In genomic region chr15:62483817-62484216, GRCh38 we compare ENCODE assay signal across 19 cellular contexts.
DNase-seq lines count a peak whose midpoint lies in the region; TF ChIP-seq lines count a peak whose summit lies in the region.
"Had no signal": no experiment of that assay in that cellular context is flagged by ENCODE, and none has a peak within 500 bp of the region (broad histone marks: within the 10 kb centered on the region; RNA-seq: fewer than 3 reads in every experiment).

No MANE protein-coding gene starts in this region.

- no peak for TF ChIP-seq POLR2A in ovary (IDR thresholded peaks at IDR 0.05)

- H3K4me3 ChIP-seq in AG10803 (ENCODE audit: low read length) (no peak overlapping the region), MG63 (no peak overlapping the region), fibroblast of the aortic adventitia (ENCODE audit: low read depth, low read length) (no peak overlapping the region), ovary (no peak overlapping the region)
- H3K4me3 ChIP-seq: adrenal gland had no signal

- H3K27me3 ChIP-seq in MG63 (no peaks in the 10 kb centered on the region), ovary (no peaks in the 10 kb centered on the region)
- H3K27me3 ChIP-seq: adrenal gland had no signal

- 17 to 34% (median 22%) methylated on average over 4 of the region's 4 CpGs for WGBS in ovary, 3 donors

- TF ChIP-seq EP300 in ovary (IDR thresholded peaks at IDR 0.05): no peak

- in situ Hi-C loops in GM13977 (cut with MboI; ENCODE audit: low pct_unique_long_range_greater_than_20kb, low sequenced_read_pairs, unreplicated experiment): no loop called here

- DNase-seq in AG10803 (ENCODE audit: low read depth) (peak; percentile 76), MG63 (peak; percentile 83), fibroblast of the aortic adventitia (ENCODE audit: low read depth) (peak; percentile 83), ovary (peak in 4 of 5 donors; percentile 29 to 54 (median 39)), MV-4-11 (lab: John Stamatoyannopoulos, UW) (no peak), NCI-H1092 (lab: John Stamatoyannopoulos, UW) (no peak), GM13977 (ENCODE audit: low spot score) (no peak), mucosa of gallbladder (ENCODE audit: low spot score) (no peak)
- DNase-seq: activated CD4-positive, alpha-beta T cell treated with anti-CD3 and anti-CD28 coated beads, Interleukin-2, amount 10 ng/mL, durations not matched to agents 7 days and 5 days; activated T-cell treated with anti-CD3 and anti-CD28 coated beads, Interleukin-2, amount 50 U/mL, for 4 hours; adrenal gland; head of caudate nucleus; kidney; MM.1S; NCI-H2107; posterior cingulate gyrus; SHP77; substantia nigra; T-helper 9 cell had no signal

- TF ChIP-seq CTCF in AG10803 (conservative IDR thresholded peaks at IDR 0.05; ENCODE audit: low read length) (no peak), fibroblast of the aortic adventitia (IDR thresholded peaks at IDR 0.05; ENCODE audit: insufficient read depth, low read length) (no peak), ovary (IDR thresholded peaks at IDR 0.05) (no peak), GM13977 (IDR thresholded peaks at IDR 0.05; ENCODE audit: extremely low read depth, insufficient read depth, missing control alignments) (no peak)

- peaks cover 5% of the 10 kb centered on the region for H3K4me1 ChIP-seq in ovary (ENCODE audit: insufficient read depth)

- H3K36me3 ChIP-seq in MG63: peaks cover 2% of the 10 kb centered on the region; the same call in 1 of the 2 replicates
- H3K36me3 ChIP-seq in ovary: no peaks in the 10 kb centered on the region
- H3K36me3 ChIP-seq: adrenal gland had no signal

- H3K27ac ChIP-seq in ovary: no peak overlapping the region
- H3K27ac ChIP-seq: adrenal gland had no signal

- H3K9me3 ChIP-seq in MG63 (no peaks in the 10 kb centered on the region), ovary (no peaks in the 10 kb centered on the region)
- H3K9me3 ChIP-seq: adrenal gland had no signal

- intact Hi-C loops in ovary (cut with DNase I): no loop called here

Comparison
In these comparisons a context has a peak if more than half of its experiments do, and no peak if none do; other contexts are left out.
1. DNase-seq: peak in AG10803 (single experiment), MG63 (single experiment), fibroblast of the aortic adventitia (single experiment) and ovary (4 of 5); none in MV-4-11 (single experiment), NCI-H1092 (single experiment), GM13977 (single experiment) and mucosa of gallbladder (single experiment).